1 cellular context compared by ENCODE assay signal in the genomic region with DNA sequence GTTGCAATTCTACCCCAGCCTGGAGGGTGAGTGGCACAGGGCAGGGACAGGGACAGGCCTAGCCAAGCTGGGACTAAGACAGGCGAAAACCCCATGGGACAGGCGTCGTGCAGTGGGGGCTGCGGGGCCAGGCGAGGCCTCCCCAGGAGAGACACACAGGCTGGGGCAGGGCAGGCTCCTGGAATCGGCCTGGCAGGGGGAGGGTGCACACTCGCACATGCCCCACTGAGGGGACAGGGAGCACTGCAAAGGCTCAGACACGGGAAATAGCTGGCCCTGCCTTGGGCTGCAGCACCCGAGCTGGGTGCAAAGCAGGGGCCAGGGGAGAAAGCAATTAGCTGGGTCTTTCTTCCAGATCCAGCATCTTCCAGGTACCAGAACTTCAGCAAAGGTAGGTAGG.
TF ChIP-seq lines count a peak whose summit lies in the region.

No MANE protein-coding gene starts in this region.

TF ChIP-seq in HepG2, 621 proteins besides CTCF, POLR2A, EP300 and RAD21 (continued from another document and continues in another):
- TF ChIP-seq, protein P1, sequence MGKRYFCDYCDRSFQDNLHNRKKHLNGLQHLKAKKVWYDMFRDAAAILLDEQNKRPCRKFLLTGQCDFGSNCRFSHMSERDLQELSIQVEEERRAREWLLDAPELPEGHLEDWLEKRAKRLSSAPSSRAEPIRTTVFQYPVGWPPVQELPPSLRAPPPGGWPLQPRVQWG (CRISPR knock-in tag; IDR thresholded peaks at IDR 0.05; ENCODE audit: borderline replicate concordance, low read depth) = no peak
- TF ChIP-seq NPAS2 (CRISPR knock-in tag; IDR thresholded peaks at IDR 0.05; ENCODE audit: borderline replicate concordance) (no peak), ZNF326 (CRISPR knock-in tag; IDR thresholded peaks at IDR 0.05; ENCODE audit: borderline replicate concordance) (no peak), ZNF724P (CRISPR knock-in tag; IDR thresholded peaks at IDR 0.05; ENCODE audit: borderline replicate concordance) (no peak), ATF4 (CRISPR knock-in tag; IDR thresholded peaks at IDR 0.05) (no peak), NBN (conservative IDR thresholded peaks at IDR 0.05) (no peak), CBFB (CRISPR knock-in tag; IDR thresholded peaks at IDR 0.05) (no peak), ZNF766 (CRISPR knock-in tag; IDR thresholded peaks at IDR 0.05; ENCODE audit: borderline replicate concordance) (no peak), NFE2L2 (IDR thresholded peaks at IDR 0.05; ENCODE audit: low read length) (no peak), DNMT3B (CRISPR knock-in tag; conservative IDR thresholded peaks at IDR 0.05) (no peak), ZNF790 (CRISPR knock-in tag; IDR thresholded peaks at IDR 0.05; ENCODE audit: borderline replicate concordance) (no peak), PCBP1 (IDR thresholded peaks at IDR 0.05; ENCODE audit: borderline replicate concordance, low read depth, low read length) (peak; percentile 27; the same call in 1 of the 2 replicates), ZBTB43 (CRISPR knock-in tag; conservative IDR thresholded peaks at IDR 0.05) (no peak), RBM39 (IDR thresholded peaks at IDR 0.05; ENCODE audit: low read depth, low read length, poor library complexity, severe bottlenecking) (peak; percentile 12), ZNF224 (CRISPR knock-in tag; IDR thresholded peaks at IDR 0.05) (0 out of 2 replicates have a peak, but pooled peaks have one; percentile 39), ZKSCAN1 (IDR thresholded peaks at IDR 0.05; ENCODE audit: low read length) (no peak), NFE2 (CRISPR knock-in tag; IDR thresholded peaks at IDR 0.05) (no peak), ZNF136 (CRISPR knock-in tag; IDR thresholded peaks at IDR 0.05; ENCODE audit: low read depth) (no peak), FUBP1 (CRISPR knock-in tag; IDR thresholded peaks at IDR 0.05; ENCODE audit: borderline replicate concordance) (0 out of 2 replicates have a peak, but pooled peaks have one; percentile 27), ZNF747 (CRISPR knock-in tag; IDR thresholded peaks at IDR 0.05; ENCODE audit: borderline replicate concordance) (no peak), HCFC1 (IDR thresholded peaks at IDR 0.05; ENCODE audit: low read depth, low read length) (no peak), JDP2 (CRISPR knock-in tag; IDR thresholded peaks at IDR 0.05; ENCODE audit: borderline replicate concordance) (no peak), ATF2 (CRISPR knock-in tag; IDR thresholded peaks at IDR 0.05) (no peak), SRSF4 (IDR thresholded peaks at IDR 0.05; ENCODE audit: low read depth, low read length, poor library complexity, severe bottlenecking) (no peak), SP140L (CRISPR knock-in tag; IDR thresholded peaks at IDR 0.05; ENCODE audit: borderline replicate concordance) (no peak), JUN (CRISPR knock-in tag; IDR thresholded peaks at IDR 0.05) (no peak), PHF20 (CRISPR knock-in tag; IDR thresholded peaks at IDR 0.05) (no peak), ZNF232 (CRISPR knock-in tag; IDR thresholded peaks at IDR 0.05; ENCODE audit: borderline replicate concordance) (no peak)
- TF ChIP-seq, protein P2, sequence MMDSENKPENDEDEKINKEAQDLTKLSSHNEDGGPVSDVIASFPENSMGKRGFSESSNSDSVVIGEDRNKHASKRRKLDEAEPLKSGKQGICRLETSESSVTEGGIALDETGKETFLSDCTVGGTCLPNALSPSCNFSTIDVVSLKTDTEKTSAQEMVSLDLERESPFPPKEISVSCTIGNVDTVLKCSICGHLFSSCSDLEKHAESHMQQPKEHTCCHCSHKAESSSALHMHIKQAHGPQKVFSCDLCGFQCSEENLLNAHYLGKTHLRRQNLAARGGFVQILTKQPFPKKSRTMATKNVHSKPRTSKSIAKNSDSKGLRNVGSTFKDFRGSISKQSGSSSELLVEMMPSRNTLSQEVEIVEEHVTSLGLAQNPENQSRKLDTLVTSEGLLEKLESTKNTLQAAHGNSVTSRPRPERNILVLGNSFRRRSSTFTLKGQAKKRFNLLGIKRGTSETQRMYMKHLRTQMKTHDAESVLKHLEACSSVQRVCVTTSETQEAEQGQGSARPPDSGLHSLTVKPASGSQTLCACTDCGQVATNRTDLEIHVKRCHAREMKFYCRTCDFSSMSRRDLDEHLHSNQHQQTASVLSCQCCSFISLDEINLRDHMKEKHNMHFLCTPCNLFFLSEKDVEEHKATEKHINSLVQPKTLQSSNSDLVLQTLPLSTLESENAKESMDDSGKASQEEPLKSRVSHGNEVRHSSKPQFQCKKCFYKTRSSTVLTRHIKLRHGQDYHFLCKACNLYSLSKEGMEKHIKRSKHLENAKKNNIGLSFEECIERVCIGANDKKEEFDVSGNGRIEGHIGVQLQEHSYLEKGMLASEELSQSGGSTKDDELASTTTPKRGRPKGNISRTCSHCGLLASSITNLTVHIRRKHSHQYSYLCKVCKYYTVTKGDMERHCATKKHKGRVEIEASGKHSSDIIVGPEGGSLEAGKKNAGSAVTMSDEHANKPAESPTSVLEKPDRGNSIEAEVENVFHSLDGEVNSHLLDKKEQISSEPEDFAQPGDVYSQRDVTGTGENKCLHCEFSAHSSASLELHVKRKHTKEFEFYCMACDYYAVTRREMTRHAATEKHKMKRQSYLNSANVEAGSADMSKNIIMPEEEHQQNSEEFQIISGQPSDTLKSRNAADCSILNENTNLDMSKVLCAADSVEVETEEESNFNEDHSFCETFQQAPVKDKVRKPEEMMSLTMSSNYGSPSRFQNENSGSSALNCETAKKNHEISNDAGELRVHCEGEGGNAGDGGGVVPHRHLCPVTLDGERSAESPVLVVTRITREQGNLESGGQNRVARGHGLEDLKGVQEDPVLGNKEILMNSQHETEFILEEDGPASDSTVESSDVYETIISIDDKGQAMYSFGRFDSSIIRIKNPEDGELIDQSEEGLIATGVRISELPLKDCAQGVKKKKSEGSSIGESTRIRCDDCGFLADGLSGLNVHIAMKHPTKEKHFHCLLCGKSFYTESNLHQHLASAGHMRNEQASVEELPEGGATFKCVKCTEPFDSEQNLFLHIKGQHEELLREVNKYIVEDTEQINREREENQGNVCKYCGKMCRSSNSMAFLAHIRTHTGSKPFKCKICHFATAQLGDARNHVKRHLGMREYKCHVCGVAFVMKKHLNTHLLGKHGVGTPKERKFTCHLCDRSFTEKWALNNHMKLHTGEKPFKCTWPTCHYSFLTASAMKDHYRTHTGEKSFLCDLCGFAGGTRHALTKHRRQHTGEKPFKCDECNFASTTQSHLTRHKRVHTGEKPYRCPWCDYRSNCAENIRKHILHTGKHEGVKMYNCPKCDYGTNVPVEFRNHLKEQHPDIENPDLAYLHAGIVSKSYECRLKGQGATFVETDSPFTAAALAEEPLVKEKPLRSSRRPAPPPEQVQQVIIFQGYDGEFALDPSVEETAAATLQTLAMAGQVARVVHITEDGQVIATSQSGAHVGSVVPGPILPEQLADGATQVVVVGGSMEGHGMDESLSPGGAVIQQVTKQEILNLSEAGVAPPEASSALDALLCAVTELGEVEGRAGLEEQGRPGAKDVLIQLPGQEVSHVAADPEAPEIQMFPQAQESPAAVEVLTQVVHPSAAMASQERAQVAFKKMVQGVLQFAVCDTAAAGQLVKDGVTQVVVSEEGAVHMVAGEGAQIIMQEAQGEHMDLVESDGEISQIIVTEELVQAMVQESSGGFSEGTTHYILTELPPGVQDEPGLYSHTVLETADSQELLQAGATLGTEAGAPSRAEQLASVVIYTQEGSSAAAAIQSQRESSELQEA (CRISPR knock-in tag; IDR thresholded peaks at IDR 0.05; ENCODE audit: not compliant biosample characterization) = no peak
- TF ChIP-seq, protein P3, sequence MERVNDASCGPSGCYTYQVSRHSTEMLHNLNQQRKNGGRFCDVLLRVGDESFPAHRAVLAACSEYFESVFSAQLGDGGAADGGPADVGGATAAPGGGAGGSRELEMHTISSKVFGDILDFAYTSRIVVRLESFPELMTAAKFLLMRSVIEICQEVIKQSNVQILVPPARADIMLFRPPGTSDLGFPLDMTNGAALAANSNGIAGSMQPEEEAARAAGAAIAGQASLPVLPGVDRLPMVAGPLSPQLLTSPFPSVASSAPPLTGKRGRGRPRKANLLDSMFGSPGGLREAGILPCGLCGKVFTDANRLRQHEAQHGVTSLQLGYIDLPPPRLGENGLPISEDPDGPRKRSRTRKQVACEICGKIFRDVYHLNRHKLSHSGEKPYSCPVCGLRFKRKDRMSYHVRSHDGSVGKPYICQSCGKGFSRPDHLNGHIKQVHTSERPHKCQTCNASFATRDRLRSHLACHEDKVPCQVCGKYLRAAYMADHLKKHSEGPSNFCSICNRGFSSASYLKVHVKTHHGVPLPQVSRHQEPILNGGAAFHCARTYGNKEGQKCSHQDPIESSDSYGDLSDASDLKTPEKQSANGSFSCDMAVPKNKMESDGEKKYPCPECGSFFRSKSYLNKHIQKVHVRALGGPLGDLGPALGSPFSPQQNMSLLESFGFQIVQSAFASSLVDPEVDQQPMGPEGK (CRISPR knock-in tag; IDR thresholded peaks at IDR 0.05) = peak; percentile 89
- TF ChIP-seq, protein P4, sequence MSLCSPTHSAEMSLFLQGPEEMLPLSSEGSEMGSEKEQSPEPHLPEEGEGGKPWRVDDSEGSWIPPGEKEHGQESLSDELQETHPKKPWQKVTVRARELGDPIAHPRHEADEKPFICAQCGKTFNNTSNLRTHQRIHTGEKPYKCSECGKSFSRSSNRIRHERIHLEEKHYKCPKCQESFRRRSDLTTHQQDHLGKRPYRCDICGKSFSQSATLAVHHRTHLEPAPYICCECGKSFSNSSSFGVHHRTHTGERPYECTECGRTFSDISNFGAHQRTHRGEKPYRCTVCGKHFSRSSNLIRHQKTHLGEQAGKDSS (CRISPR knock-in tag; IDR thresholded peaks at IDR 0.05; ENCODE audit: borderline replicate concordance, low read depth) = peak; percentile 93
- TF ChIP-seq, protein P5, sequence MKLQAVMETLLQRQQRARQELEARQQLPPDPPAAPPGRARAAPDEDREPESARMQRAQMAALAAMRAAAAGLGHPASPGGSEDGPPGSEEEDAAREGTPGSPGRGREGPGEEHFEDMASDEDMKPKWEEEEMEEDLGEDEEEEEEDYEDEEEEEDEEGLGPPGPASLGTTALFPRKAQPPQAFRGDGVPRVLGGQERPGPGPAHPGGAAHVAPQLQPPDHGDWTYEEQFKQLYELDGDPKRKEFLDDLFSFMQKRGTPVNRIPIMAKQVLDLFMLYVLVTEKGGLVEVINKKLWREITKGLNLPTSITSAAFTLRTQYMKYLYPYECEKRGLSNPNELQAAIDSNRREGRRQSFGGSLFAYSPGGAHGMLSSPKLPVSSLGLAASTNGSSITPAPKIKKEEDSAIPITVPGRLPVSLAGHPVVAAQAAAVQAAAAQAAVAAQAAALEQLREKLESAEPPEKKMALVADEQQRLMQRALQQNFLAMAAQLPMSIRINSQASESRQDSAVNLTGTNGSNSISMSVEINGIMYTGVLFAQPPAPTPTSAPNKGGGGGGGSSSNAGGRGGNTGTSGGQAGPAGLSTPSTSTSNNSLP (IDR thresholded peaks at IDR 0.05; ENCODE audit: low read depth, low read length) = no peak
- TF ChIP-seq, protein P6, sequence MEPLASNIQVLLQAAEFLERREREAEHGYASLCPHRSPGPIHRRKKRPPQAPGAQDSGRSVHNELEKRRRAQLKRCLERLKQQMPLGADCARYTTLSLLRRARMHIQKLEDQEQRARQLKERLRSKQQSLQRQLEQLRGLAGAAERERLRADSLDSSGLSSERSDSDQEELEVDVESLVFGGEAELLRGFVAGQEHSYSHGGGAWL (CRISPR knock-in tag; IDR thresholded peaks at IDR 0.05) = no peak
- TF ChIP-seq, protein P7, sequence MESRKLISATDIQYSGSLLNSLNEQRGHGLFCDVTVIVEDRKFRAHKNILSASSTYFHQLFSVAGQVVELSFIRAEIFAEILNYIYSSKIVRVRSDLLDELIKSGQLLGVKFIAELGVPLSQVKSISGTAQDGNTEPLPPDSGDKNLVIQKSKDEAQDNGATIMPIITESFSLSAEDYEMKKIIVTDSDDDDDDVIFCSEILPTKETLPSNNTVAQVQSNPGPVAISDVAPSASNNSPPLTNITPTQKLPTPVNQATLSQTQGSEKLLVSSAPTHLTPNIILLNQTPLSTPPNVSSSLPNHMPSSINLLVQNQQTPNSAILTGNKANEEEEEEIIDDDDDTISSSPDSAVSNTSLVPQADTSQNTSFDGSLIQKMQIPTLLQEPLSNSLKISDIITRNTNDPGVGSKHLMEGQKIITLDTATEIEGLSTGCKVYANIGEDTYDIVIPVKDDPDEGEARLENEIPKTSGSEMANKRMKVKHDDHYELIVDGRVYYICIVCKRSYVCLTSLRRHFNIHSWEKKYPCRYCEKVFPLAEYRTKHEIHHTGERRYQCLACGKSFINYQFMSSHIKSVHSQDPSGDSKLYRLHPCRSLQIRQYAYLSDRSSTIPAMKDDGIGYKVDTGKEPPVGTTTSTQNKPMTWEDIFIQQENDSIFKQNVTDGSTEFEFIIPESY (CRISPR knock-in tag; IDR thresholded peaks at IDR 0.05) = no peak
